ENCODE assay signal across 12 cellular contexts in genomic region chr14:68520637-68521556, GRCh38.
A peak's percentile ranks its signal among the peaks of the same experiment; 100 is the strongest.
DNase-seq lines count a peak whose midpoint lies in the region; ATAC-seq and TF ChIP-seq lines count a peak whose summit lies in the region.
"Had no signal": no experiment of that assay in that cellular context is flagged by ENCODE, and none has a peak within 500 bp of the region (broad histone marks: within the 10 kb centered on the region; RNA-seq: fewer than 3 reads in every experiment).

No MANE protein-coding gene starts in this region.

- H3K4me3 ChIP-seq in mesodermal cell (ENCODE audit: extremely low read depth, insufficient read depth, low read length, poor library complexity, severe bottlenecking) (no peak overlapping the region), upper lobe of right lung (no peak overlapping the region)

- peaks cover 34% of the 10 kb centered on the region for H3K4me1 Mint-ChIP-seq in MCF 10A (ENCODE audit: insufficient read depth, unreplicated experiment)
- H3K4me1 Mint-ChIP-seq in activated naive CD4-positive, alpha-beta T cell treated with anti-CD3 and anti-CD28 coated beads, Interleukin-2, amount 10 ng/mL, durations not matched to agents 7 days and 5 days: peaks cover 3% of the 10 kb centered on the region
- H3K4me1 Mint-ChIP-seq: activated CD8-positive, alpha-beta memory T cell treated with anti-CD3 and anti-CD28 coated beads, Interleukin-2, amount 10 ng/mL, durations not matched to agents 7 days and 5 days had no signal

- peak overlapping the region; percentile 11 for H3K27ac ChIP-seq in mesodermal cell (ENCODE audit: low read depth, low read length, severe bottlenecking)
- H3K27ac ChIP-seq in upper lobe of right lung: peak overlapping the region; percentile 65

- no peaks in the 10 kb centered on the region for H3K9me3 Mint-ChIP-seq in MCF 10A (ENCODE audit: unreplicated experiment)
- H3K9me3 Mint-ChIP-seq in activated naive CD4-positive, alpha-beta T cell treated with anti-CD3 and anti-CD28 coated beads, Interleukin-2, amount 10 ng/mL, durations not matched to agents 7 days and 5 days: no peaks in the 10 kb centered on the region

- WGBS in mesodermal cell (ENCODE audit: insufficient coverage in 2 of 2), 2 experiments: 69 to 82% methylated on average over 4 of the region's 5 CpGs

- peaks cover 29% of the 10 kb centered on the region for H3K4me1 ChIP-seq in mesodermal cell (ENCODE audit: control insufficient read depth, insufficient read depth, low read length, poor library complexity, severe bottlenecking)
- H3K4me1 ChIP-seq in upper lobe of right lung: peaks cover 30% of the 10 kb centered on the region

- DNase-seq in NCI-H1417 (lab: John Stamatoyannopoulos, UW) (peak in 2 of 3 experiments; percentile 48 to 59), NCI-H1417 treated with DMSO at 0.1 percent for 48 hours (lab: John Stamatoyannopoulos, UW) (no peak), MCF 10A (ENCODE audit: unreplicated experiment) (peak; percentile 83), upper lobe of right lung (no peak)
- no peak for DNase-seq in activated naive CD4-positive, alpha-beta T cell treated with anti-CD3 and anti-CD28 coated beads, Interleukin-2, amount 10 ng/mL, durations not matched to agents 7 days and 5 days
- no peak for DNase-seq in activated T-cell treated with anti-CD3 and anti-CD28 coated beads, Interleukin-2, amount 50 U/mL, for 1 hour
- DNase-seq in activated CD8-positive, alpha-beta memory T cell treated with anti-CD3 and anti-CD28 coated beads for 24 hours: no peak
- DNase-seq: 8988T; activated CD8-positive, alpha-beta memory T cell treated with anti-CD3 and anti-CD28 coated beads, Interleukin-2, amount 10 ng/mL, durations not matched to agents 7 days and 5 days; NCI-H82; stimulated activated CD4-positive, alpha-beta T cell treated with anti-CD3 and anti-CD28 coated beads, Interleukin-12 subunit alpha, Interleukin-12 subunit beta, amount 100 ng/mL, for 4 hours had no signal

- no peaks in the 10 kb centered on the region for H3K36me3 ChIP-seq in mesodermal cell (ENCODE audit: control insufficient read depth, insufficient read depth, low read length)
- H3K36me3 ChIP-seq in upper lobe of right lung: no peaks in the 10 kb centered on the region

- ATAC-seq in upper lobe of right lung: peak; percentile 93
- ATAC-seq: activated CD8-positive, alpha-beta memory T cell treated with anti-CD3 and anti-CD28 coated beads, Interleukin-2, amount 10 ng/mL, durations not matched to agents 7 days and 5 days had no signal

- H3K9me3 ChIP-seq in mesodermal cell (ENCODE audit: control insufficient read depth, low read length) (peaks cover 9% of the 10 kb centered on the region), upper lobe of right lung (no peaks in the 10 kb centered on the region)

- peak overlapping the region; percentile 28 for H3K4me3 Mint-ChIP-seq in MCF 10A (ENCODE audit: unreplicated experiment)
- H3K4me3 Mint-ChIP-seq in activated naive CD4-positive, alpha-beta T cell treated with anti-CD3 and anti-CD28 coated beads, Interleukin-2, amount 10 ng/mL, durations not matched to agents 7 days and 5 days: no peak overlapping the region
- H3K4me3 Mint-ChIP-seq: activated CD8-positive, alpha-beta memory T cell treated with anti-CD3 and anti-CD28 coated beads, Interleukin-2, amount 10 ng/mL, durations not matched to agents 7 days and 5 days had no signal

- BruUV-seq in MCF 10A (replicated peaks; lab: Mats Ljungman, UMichigan): TSS peak; percentile 51

- H3K27me3 Mint-ChIP-seq in MCF 10A (ENCODE audit: insufficient read depth, unreplicated experiment): no peaks in the 10 kb centered on the region
- H3K27me3 Mint-ChIP-seq in activated naive CD4-positive, alpha-beta T cell treated with anti-CD3 and anti-CD28 coated beads, Interleukin-2, amount 10 ng/mL, durations not matched to agents 7 days and 5 days: no peaks in the 10 kb centered on the region
- H3K27me3 Mint-ChIP-seq: activated CD8-positive, alpha-beta memory T cell treated with anti-CD3 and anti-CD28 coated beads, Interleukin-2, amount 10 ng/mL, durations not matched to agents 7 days and 5 days had no signal

- TF ChIP-seq CTCF in MCF 10A (IDR thresholded peaks at IDR 0.05; ENCODE audit: unreplicated experiment) (no peak), upper lobe of right lung (IDR thresholded peaks at IDR 0.05) (no peak)

- intact Hi-C loops in MCF 10A (cut with micrococcal nuclease) (no loop called here), upper lobe of right lung (cut with DNase I) (no loop called here)

- peaks cover 5% of the 10 kb centered on the region for H3K36me3 Mint-ChIP-seq in MCF 10A (ENCODE audit: insufficient read depth, unreplicated experiment)
- H3K36me3 Mint-ChIP-seq in activated naive CD4-positive, alpha-beta T cell treated with anti-CD3 and anti-CD28 coated beads, Interleukin-2, amount 10 ng/mL, durations not matched to agents 7 days and 5 days: no peaks in the 10 kb centered on the region
- H3K36me3 Mint-ChIP-seq: activated CD8-positive, alpha-beta memory T cell treated with anti-CD3 and anti-CD28 coated beads, Interleukin-2, amount 10 ng/mL, durations not matched to agents 7 days and 5 days had no signal

- H3K27me3 ChIP-seq in upper lobe of right lung: no peaks in the 10 kb centered on the region

- CTCF ChIA-PET in MCF 10A (lab: Yijun Ruan, JAX): interaction anchor here (0.6 to 1.7 kb wide), 9 partner anchors 13 to 577 kb away, joined by 3 to 7 read pairs (median 4); no protein-coding TSS in a partner anchor
- CTCF ChIA-PET in activated naive CD4-positive, alpha-beta T cell treated with anti-CD3 and anti-CD28 coated beads, Interleukin-2, amount 10 ng/mL, durations not matched to agents 7 days and 5 days (lab: Charles Lee): interaction anchor here (0.6 to 2.4 kb wide), 2 partner anchors 13 to 36 kb away, joined by 3 to 6 read pairs; no protein-coding TSS in a partner anchor

- POLR2A ChIA-PET in MCF 10A (lab: Yijun Ruan, JAX): interaction anchor here (0.6 to 6.9 kb wide), 26 partner anchors 9 to 549 kb away, joined by 3 to 101 read pairs (median 6); partner anchors contain the start of gene ZFP36L1

- H3K27ac Mint-ChIP-seq in MCF 10A (ENCODE audit: low read depth, unreplicated experiment): peak overlapping the region; percentile 98
- H3K27ac Mint-ChIP-seq in activated naive CD4-positive, alpha-beta T cell treated with anti-CD3 and anti-CD28 coated beads, Interleukin-2, amount 10 ng/mL, durations not matched to agents 7 days and 5 days: no peak overlapping the region
- H3K27ac Mint-ChIP-seq: activated CD8-positive, alpha-beta memory T cell treated with anti-CD3 and anti-CD28 coated beads, Interleukin-2, amount 10 ng/mL, durations not matched to agents 7 days and 5 days had no signal

Comparison
In these comparisons a context has a peak if more than half of its experiments do, and no peak if none do; other contexts are left out.
1. DNase-seq: peak in NCI-H1417 (2 of 3) and MCF 10A (single experiment); none in NCI-H1417 treated with DMSO at 0.1 percent for 48 hours (single experiment), upper lobe of right lung (single experiment), activated naive CD4-positive, alpha-beta T cell treated with anti-CD3 and anti-CD28 coated beads, Interleukin-2, amount 10 ng/mL, durations not matched to agents 7 days and 5 days (single experiment), activated T-cell treated with anti-CD3 and anti-CD28 coated beads, Interleukin-2, amount 50 U/mL, for 1 hour (single experiment) and activated CD8-positive, alpha-beta memory T cell treated with anti-CD3 and anti-CD28 coated beads for 24 hours (single experiment).